ENCODE assay signal across 9 cellular contexts in genomic region chr10:11144626-11145497, GRCh38.
DNase-seq lines count a peak whose midpoint lies in the region; ATAC-seq and TF ChIP-seq lines count a peak whose summit lies in the region.
"Had no signal": no experiment of that assay in that cellular context is flagged by ENCODE, and none has a peak within 500 bp of the region (broad histone marks: within the 10 kb centered on the region; RNA-seq: fewer than 3 reads in every experiment).

No MANE protein-coding gene starts in this region.

- CTCF ChIA-PET in activated naive CD4-positive, alpha-beta T cell treated with anti-CD3 and anti-CD28 coated beads for 36 hours (lab: Charles Lee) = interaction anchor here (0.5 to 6.7 kb wide), 4 partner anchors 22 to 125 kb away, joined by 3 to 99 read pairs (median 6); no protein-coding TSS in a partner anchor

- peaks cover 84% of the 10 kb centered on the region for H3K4me1 Mint-ChIP-seq in activated naive CD4-positive, alpha-beta T cell treated with anti-CD3 and anti-CD28 coated beads for 36 hours (ENCODE audit: low read depth)
- H3K4me1 Mint-ChIP-seq in activated naive CD8-positive, alpha-beta T cell (ENCODE audit: low read depth) = peaks cover 93% of the 10 kb centered on the region

- TF ChIP-seq POLR2A in suprapubic skin (IDR thresholded peaks at IDR 0.05) = no peak

- peak overlapping the region; percentile 76 for H3K4me3 Mint-ChIP-seq in activated naive CD4-positive, alpha-beta T cell treated with anti-CD3 and anti-CD28 coated beads for 36 hours
- H3K4me3 Mint-ChIP-seq in activated naive CD8-positive, alpha-beta T cell = peak overlapping the region; percentile 84

- no peaks in the 10 kb centered on the region for H3K27me3 ChIP-seq in suprapubic skin

- peak overlapping the region; percentile 94 for H3K27ac Mint-ChIP-seq in activated naive CD4-positive, alpha-beta T cell treated with anti-CD3 and anti-CD28 coated beads for 36 hours
- peak overlapping the region; percentile 98 for H3K27ac Mint-ChIP-seq in activated naive CD8-positive, alpha-beta T cell

- no peaks in the 10 kb centered on the region for H3K9me3 Mint-ChIP-seq in activated naive CD4-positive, alpha-beta T cell treated with anti-CD3 and anti-CD28 coated beads for 36 hours
- no peaks in the 10 kb centered on the region for H3K9me3 Mint-ChIP-seq in activated naive CD8-positive, alpha-beta T cell (ENCODE audit: low read depth)

- ATAC-seq in HG03103 (IDR thresholded peaks at IDR 0.05; ENCODE audit: low read depth, unreplicated experiment) = peak; percentile 15
- ATAC-seq: Panc1 had no signal

- in situ Hi-C loops in KBM-7 (cut with MboI; ENCODE audit: low pct_unique_long_range_greater_than_20kb, low sequenced_read_pairs) = no loop called here

- intact Hi-C loops in activated naive CD4-positive, alpha-beta T cell treated with anti-CD3 and anti-CD28 coated beads for 36 hours (cut with micrococcal nuclease) = loop anchor here (2.0 to 5.0 kb wide), 2 partner anchors 66 to 128 kb away; partner anchors contain the start of gene CELF2

- H3K4me3 ChIP-seq in suprapubic skin = no peak overlapping the region

- no peak for DNase-seq in activated naive CD4-positive, alpha-beta T cell treated with anti-CD3 and anti-CD28 coated beads for 36 hours
- DNase-seq in activated naive CD4-positive, alpha-beta T cell (lab: John Stamatoyannopoulos, UW) = no peak
- DNase-seq in suprapubic skin (ENCODE audit: low spot score in 2 of 2) (no peak), DMS114 treated with DMSO at 0.1 percent for 48 hours (lab: John Stamatoyannopoulos, UW; ENCODE audit: unreplicated experiment) (no peak), KBM-7 (no peak)
- no peak for DNase-seq in stimulated activated CD4-positive, alpha-beta T cell treated with anti-CD3 and anti-CD28 coated beads, Interleukin-2, amount 100 ng/mL, for 24 hours

- peak overlapping the region; percentile 45 for H3K27ac ChIP-seq in suprapubic skin

- H3K36me3 ChIP-seq in suprapubic skin = no peaks in the 10 kb centered on the region

- no peak for TF ChIP-seq CTCF in suprapubic skin (IDR thresholded peaks at IDR 0.05)

- peaks cover 42% of the 10 kb centered on the region for H3K4me1 ChIP-seq in suprapubic skin

- no peak for TF ChIP-seq EP300 in suprapubic skin (IDR thresholded peaks at IDR 0.05)

- H3K9me3 ChIP-seq in suprapubic skin = no peaks in the 10 kb centered on the region

- H3K27me3 Mint-ChIP-seq in activated naive CD4-positive, alpha-beta T cell treated with anti-CD3 and anti-CD28 coated beads for 36 hours (ENCODE audit: low read depth) = no peaks in the 10 kb centered on the region
- H3K27me3 Mint-ChIP-seq in activated naive CD8-positive, alpha-beta T cell = no peaks in the 10 kb centered on the region

- no peaks in the 10 kb centered on the region for H3K36me3 Mint-ChIP-seq in activated naive CD4-positive, alpha-beta T cell treated with anti-CD3 and anti-CD28 coated beads for 36 hours (ENCODE audit: low read depth)
- H3K36me3 Mint-ChIP-seq in activated naive CD8-positive, alpha-beta T cell = no peaks in the 10 kb centered on the region

- 75% methylated on average over 11 of the region's 11 CpGs for WGBS in suprapubic skin
